In genomic region chr2:158598856-158599517, GRCh38 we compare ENCODE assay signal across 1 cellular context.
TF ChIP-seq lines count a peak whose summit lies in the region.

No MANE protein-coding gene starts in this region.

TF ChIP-seq in WTC11, 78 proteins besides CTCF, POLR2A, EP300 and RAD21 (continued from another document):
- TF ChIP-seq FOXP4 (CRISPR knock-in tag; IDR thresholded peaks at IDR 0.05) (no peak), RELA (CRISPR knock-in tag; IDR thresholded peaks at IDR 0.05; ENCODE audit: borderline replicate concordance) (no peak), ZSCAN18 (CRISPR knock-in tag; IDR thresholded peaks at IDR 0.05) (no peak), TEAD4 (CRISPR knock-in tag; IDR thresholded peaks at IDR 0.05) (no peak)
TF ChIP-seq in WTC11: peak in this region for 0.
